21 cellular contexts compared by ENCODE assay signal in the genomic region with DNA sequence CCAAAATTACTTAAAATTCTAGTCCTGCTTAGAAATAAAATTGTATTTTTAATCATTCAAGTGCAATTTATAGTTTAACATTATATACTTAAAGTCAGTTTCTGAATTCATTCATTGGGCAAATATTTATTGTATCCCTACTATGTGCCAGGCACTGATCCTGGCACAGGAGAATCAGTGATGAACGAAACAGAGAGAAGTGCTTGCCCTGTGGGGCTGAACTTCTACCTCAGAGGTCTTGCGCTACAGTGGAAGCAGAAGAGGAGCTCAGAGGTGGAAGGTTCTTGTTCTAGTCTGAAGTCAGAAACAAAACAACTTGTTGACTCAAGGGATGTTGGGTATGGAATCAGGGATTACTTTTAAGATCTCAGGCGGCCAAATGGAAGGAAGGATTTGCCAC. TPM values are rescaled to one million over a fixed set of nuclear protein-coding genes. Genes with fewer than 3 reads are reported as not detected.
A peak's percentile ranks its signal among the peaks of the same experiment; 100 is the strongest.
DNase-seq lines count a peak whose midpoint lies in the region; ATAC-seq, FAIRE-seq and TF ChIP-seq lines count a peak whose summit lies in the region.
"Had no signal": no experiment of that assay in that cellular context is flagged by ENCODE, and none has a peak within 500 bp of the region (broad histone marks: within the 10 kb centered on the region; RNA-seq: fewer than 3 reads in every experiment).

No MANE protein-coding gene starts in this region.

- POLR2A ChIA-PET in K562 (lab: Yijun Ruan, JAX), result interaction anchor here (0.8 to 1.3 kb wide), 4 partner anchors 8 to 30 kb away, joined by 3 to 5 read pairs (median 4); no protein-coding TSS in a partner anchor

- H3K4me2 ChIP-seq in K562 (ENCODE audit: insufficient read depth, low read length) (no peak overlapping the region), neural progenitor cell (no peak overlapping the region), hepatocyte (no peak overlapping the region)

- peaks cover 13% of the 10 kb centered on the region for H3K36me3 Mint-ChIP-seq in neural progenitor cell

- DNase-seq in left ventricle myocardium inferior (no peak), right atrium auricular region (ENCODE audit: low spot score) (no peak), K562 (ENCODE audit: extremely low read depth in 1 of 4, low spot score in 3 of 4) (no peak), neural progenitor cell (ENCODE audit: low spot score) (no peak), hepatocyte (ENCODE audit: low spot score) (no peak), cerebellar nuclear complex (lab: John Stamatoyannopoulos, UW) (no peak)
- DNase-seq: DMS53, EL, GF-D8, GOT3, MG63, NCI-H1694 treated with DMSO at 0.1 percent for 48 hours, NCI-H446, NCI-H526, Peyer's patch had no signal

- H3K36me3 ChIP-seq in left ventricle myocardium inferior (no peaks in the 10 kb centered on the region), right atrium auricular region (no peaks in the 10 kb centered on the region), K562 (ENCODE audit: control insufficient read depth, insufficient read depth, low read length) (peaks cover 65% of the 10 kb centered on the region), neural progenitor cell (no peaks in the 10 kb centered on the region), hepatocyte (replicated peaks; ENCODE audit: insufficient read depth, low read depth) (no peaks in the 10 kb centered on the region)
- H3K36me3 ChIP-seq: Peyer's patch had no signal

- H3K27me3 ChIP-seq in left ventricle myocardium inferior (ENCODE audit: low read depth) (no peaks in the 10 kb centered on the region), right atrium auricular region (no peaks in the 10 kb centered on the region), K562 (ENCODE audit: control insufficient read depth in 2 of 2, insufficient read depth in 2 of 2, low read length in 2 of 2) (no peaks in the 10 kb centered on the region), neural progenitor cell (no peaks in the 10 kb centered on the region), hepatocyte (no peaks in the 10 kb centered on the region)
- H3K27me3 ChIP-seq: MG63, Peyer's patch had no signal

- no peaks in the 10 kb centered on the region for H3K9me2 ChIP-seq in hepatocyte (replicated peaks; ENCODE audit: insufficient read depth)

- ATAC-seq in K562 (no peak), GM19452 (IDR thresholded peaks at IDR 0.05; ENCODE audit: unreplicated experiment) (no peak)
- ATAC-seq: HCT116 had no signal

- no peak overlapping the region for H3K4me3 Mint-ChIP-seq in neural progenitor cell

- H3K4me3 ChIP-seq in left ventricle myocardium inferior, result no peak overlapping the region
- H3K4me3 ChIP-seq in right atrium auricular region, result no peak overlapping the region
- no peak overlapping the region for H3K4me3 ChIP-seq in K562
- no peak overlapping the region for H3K4me3 ChIP-seq in neural progenitor cell
- no peak overlapping the region for H3K4me3 ChIP-seq in hepatocyte
- H3K4me3 ChIP-seq: MG63, Peyer's patch had no signal

- in situ Hi-C loops in K562 (cut with MboI), result no loop called here

- WGBS in K562 (ENCODE audit: insufficient coverage, low coverage, missing lambda C conversion rate), result 95% methylated on average over 3 of the region's 3 CpGs
- 55% methylated on average over 3 of the region's 3 CpGs for WGBS in hepatocyte (ENCODE audit: low lambda C conversion rate, missing lambda C conversion rate)

- H4K20me1 ChIP-seq in K562 (replicated peaks; ENCODE audit: control insufficient read depth, insufficient read depth, low read length) (no peaks in the 10 kb centered on the region), neural progenitor cell (ENCODE audit: low read depth) (peaks cover 7% of the 10 kb centered on the region), hepatocyte (ENCODE audit: insufficient read depth, poor library complexity, severe bottlenecking) (no peaks in the 10 kb centered on the region)

- H3K9ac ChIP-seq in K562 (ENCODE audit: insufficient read depth in 1 of 2, low read depth in 2 of 2, low read length in 2 of 2) (no peak overlapping the region), neural progenitor cell (no peak overlapping the region)

- peak overlapping the region; percentile 39 for H3K27ac Mint-ChIP-seq in neural progenitor cell

- no peak for FAIRE-seq in K562 (lab: Jason Lieb, UNC)
- FAIRE-seq: A204.1 had no signal

- peaks cover 47% of the 10 kb centered on the region for H3K4me1 Mint-ChIP-seq in neural progenitor cell

- H3K9me1 ChIP-seq in K562 (ENCODE audit: control insufficient read depth, insufficient read depth, low read length), result no peaks in the 10 kb centered on the region

- H2AFZ ChIP-seq in K562 (ENCODE audit: low read depth, low read length) (no peak overlapping the region), neural progenitor cell (replicated peaks) (no peak overlapping the region), hepatocyte (no peak overlapping the region)

- peak overlapping the region; percentile 7 for H3K27ac ChIP-seq in left ventricle myocardium inferior (replicated peaks)
- peak overlapping the region in 1 of 2 donors; percentile 38 for H3K27ac ChIP-seq in right atrium auricular region
- no peak overlapping the region for H3K27ac ChIP-seq in K562 (ENCODE audit: extremely low read depth, low read depth, low read length)
- H3K27ac ChIP-seq in neural progenitor cell, result no peak overlapping the region
- H3K27ac ChIP-seq in hepatocyte, result no peak overlapping the region
- H3K27ac ChIP-seq: C4-2B, Peyer's patch had no signal

- CTCF ChIA-PET in K562 (lab: Yijun Ruan, JAX; ENCODE audit: low intra/inter-chr PET ratio), result no interaction called here

- TF ChIP-seq EP300 in K562 (IDR thresholded peaks at IDR 0.05; ENCODE audit: low read length), result no peak

- no peak for TF ChIP-seq RAD21 in K562 (CRISPR knock-in tag; conservative IDR thresholded peaks at IDR 0.05 in 1 of 2, IDR thresholded peaks at IDR 0.05 in 1 of 2)

- TF ChIP-seq CTCF in left ventricle myocardium inferior (IDR thresholded peaks at IDR 0.05; ENCODE audit: borderline replicate concordance), result no peak
- TF ChIP-seq CTCF in right atrium auricular region (IDR thresholded peaks at IDR 0.05), result no peak
- TF ChIP-seq CTCF in K562 (IDR thresholded peaks at IDR 0.05 in 2 of 3, conservative IDR thresholded peaks at IDR 0.05 in 1 of 3; ENCODE audit: insufficient read depth in 2 of 3, low read depth in 1 of 3, low read length in 3 of 3), result no peak
- no peak for TF ChIP-seq CTCF in neural progenitor cell (IDR thresholded peaks at IDR 0.05)
- no peak for TF ChIP-seq CTCF in hepatocyte (IDR thresholded peaks at IDR 0.05; ENCODE audit: poor library complexity)

- peaks cover 3% of the 10 kb centered on the region for H3K27me3 Mint-ChIP-seq in neural progenitor cell (ENCODE audit: insufficient read depth, low read depth)

- H3K9me3 ChIP-seq in left ventricle myocardium inferior (replicated peaks), result no peaks in the 10 kb centered on the region
- no peaks in the 10 kb centered on the region for H3K9me3 ChIP-seq in right atrium auricular region
- H3K9me3 ChIP-seq in K562 (replicated peaks; ENCODE audit: control insufficient read depth, insufficient read depth, low read depth, low read length), result no peaks in the 10 kb centered on the region
- H3K9me3 ChIP-seq in neural progenitor cell (ENCODE audit: low read depth), result no peaks in the 10 kb centered on the region
- H3K9me3 ChIP-seq in hepatocyte (ENCODE audit: low read depth), result no peaks in the 10 kb centered on the region
- H3K9me3 ChIP-seq: MG63, Peyer's patch had no signal

- H3F3A ChIP-seq in neural progenitor cell (ENCODE audit: low read depth), result peaks cover 14% of the 10 kb centered on the region

- H3K79me2 ChIP-seq in K562 (ENCODE audit: control insufficient read depth, insufficient read depth, low read length) (no peaks in the 10 kb centered on the region; the same call in 2 of the 3 replicates), neural progenitor cell (ENCODE audit: low read depth) (no peaks in the 10 kb centered on the region), hepatocyte (peaks cover 3% of the 10 kb centered on the region)

- no TSS peak for BruUV-seq in K562 (replicated peaks; lab: Mats Ljungman, UMichigan)

- no peak for TF ChIP-seq POLR2A in K562 (conservative IDR thresholded peaks at IDR 0.05)

- H3K4me1 ChIP-seq in left ventricle myocardium inferior, result peaks cover 40% of the 10 kb centered on the region
- H3K4me1 ChIP-seq in right atrium auricular region, result peaks cover 0 to 6% of the 10 kb centered on the region in 2 donors
- peaks cover 3 to 7% of the 10 kb centered on the region in 2 experiments; a peak in 2 of 5 replicates for H3K4me1 ChIP-seq in K562 (replicated peaks in 1 of 2; ENCODE audit: control insufficient read depth in 2 of 2, insufficient read depth in 2 of 2, low read length in 2 of 2)
- H3K4me1 ChIP-seq in neural progenitor cell, result peaks cover 36% of the 10 kb centered on the region
- peaks cover 27% of the 10 kb centered on the region for H3K4me1 ChIP-seq in hepatocyte (ENCODE audit: insufficient read depth)

- no peaks in the 10 kb centered on the region for H3K9me3 Mint-ChIP-seq in neural progenitor cell

- intact Hi-C loops in left ventricle myocardium inferior (cut with micrococcal nuclease), result no loop called here
- intact Hi-C loops in K562 (cut with micrococcal nuclease), result no loop called here

RNA-seq across cellular contexts. Expression of a gene that starts 6.0 kb away (rescaled TPM):
- total RNA-seq in left ventricle myocardium inferior, result not detected
- not detected for total RNA-seq in right atrium auricular region
- total RNA-seq in K562 (2011; cell fraction: chromatin; rRNA removed; ENCODE audit: low replicate concordance), result not detected in 2 replicates
- not detected in 2 replicates for total RNA-seq in K562 (2011; cell fraction: nucleolus; rRNA removed)
- total RNA-seq in K562 (2011; cell fraction: nucleoplasm; rRNA removed), result not detected in 2 replicates
- total RNA-seq in K562 (2014; rRNA removed), result not detected in 2 replicates
- not detected in 2 replicates for total RNA-seq in K562 (2014; rRNA removed; fragmentation: Illumina TruSeq; extraction: Trizol)
- total RNA-seq in K562 (2015; rRNA removed; fragmentation: Illumina TruSeq; extraction: Trizol), result not detected in 2 replicates
- total RNA-seq in K562 (2021), result not detected in 2 replicates
- not detected in 2 replicates for polyA plus RNA-seq in K562 (2011; rRNA removed)
- not detected in 2 replicates for polyA plus RNA-seq in K562 (2011; cell fraction: cytosol; rRNA removed)
- polyA plus RNA-seq in K562 (2011; cell fraction: nucleus; rRNA removed), result not detected in 2 replicates
- polyA plus RNA-seq in K562 (2012), result 0.18 and 0.26 TPM in 2 replicates
- polyA plus RNA-seq in K562 (2014; fragmentation: Illumina TruSeq; extraction: Trizol), result not detected in 2 replicates
- polyA plus RNA-seq in K562 (2014; fragmentation: Nextera tagmentation; extraction: Ambion mirVana), result not detected
- not detected in 2 replicates for polyA plus RNA-seq in K562 (2014; rRNA removed)
- not detected in 2 replicates for polyA minus RNA-seq in K562 (2011; rRNA and poly(A)+ RNA removed)
- polyA minus RNA-seq in K562 (2011; cell fraction: cytosol; rRNA and poly(A)+ RNA removed), result not detected in 2 replicates
- not detected in 2 replicates for polyA minus RNA-seq in K562 (2011; cell fraction: nucleus; rRNA and poly(A)+ RNA removed)
- not detected in 2 replicates for total RNA-seq in neural progenitor cell (ENCODE audit: low replicate concordance)
- not detected in 2 replicates for total RNA-seq in hepatocyte
- polyA plus RNA-seq in hepatocyte, result 0.38 and 0.56 TPM in 2 replicates
- total RNA-seq: LHCN-M2, OCI-LY7 had no signal

RNA-seq across cellular contexts. Expression of a gene that starts 44.5 kb away (rescaled TPM):
- 18.8 TPM for total RNA-seq in left ventricle myocardium inferior
- 10 to 100 TPM; 10.7 to 11.1 TPM for total RNA-seq in right atrium auricular region
- 78.0 and 128 TPM in 2 replicates for total RNA-seq in K562 (2011; cell fraction: chromatin; rRNA removed; ENCODE audit: low replicate concordance)
- total RNA-seq in K562 (2011; cell fraction: nucleolus; rRNA removed), result 43.4 and 57.8 TPM in 2 replicates
- 59.3 and 74.2 TPM in 2 replicates for total RNA-seq in K562 (2011; cell fraction: nucleoplasm; rRNA removed)
- 34.5 and 34.6 TPM in 2 replicates for total RNA-seq in K562 (2014; rRNA removed)
- total RNA-seq in K562 (2014; rRNA removed; fragmentation: Illumina TruSeq; extraction: Trizol), result 48.8 and 52.4 TPM in 2 replicates
- 36.8 and 42.8 TPM in 2 replicates for total RNA-seq in K562 (2015; rRNA removed; fragmentation: Illumina TruSeq; extraction: Trizol)
- 35.6 and 50.7 TPM in 2 replicates for total RNA-seq in K562 (2021)
- polyA plus RNA-seq in K562 (2011; rRNA removed), result 32.8 and 40.4 TPM in 2 replicates
- polyA plus RNA-seq in K562 (2011; cell fraction: cytosol; rRNA removed), result 18.9 and 23.9 TPM in 2 replicates
- 50.5 and 51.9 TPM in 2 replicates for polyA plus RNA-seq in K562 (2011; cell fraction: nucleus; rRNA removed)
- 19.3 and 23.7 TPM in 2 replicates for polyA plus RNA-seq in K562 (2012)
- 34.6 and 39.7 TPM in 2 replicates for polyA plus RNA-seq in K562 (2014; fragmentation: Illumina TruSeq; extraction: Trizol)
- 100 to 1,000 TPM; 129 to 145 TPM for polyA plus RNA-seq in K562 (2014; fragmentation: Nextera tagmentation; extraction: Ambion mirVana)
- 36.6 and 37.6 TPM in 2 replicates for polyA plus RNA-seq in K562 (2014; rRNA removed)
- 55.1 and 57.5 TPM in 2 replicates for polyA minus RNA-seq in K562 (2011; rRNA and poly(A)+ RNA removed)
- polyA minus RNA-seq in K562 (2011; cell fraction: cytosol; rRNA and poly(A)+ RNA removed), result 17.5 and 20.9 TPM in 2 replicates
- 80.4 and 104 TPM in 2 replicates for polyA minus RNA-seq in K562 (2011; cell fraction: nucleus; rRNA and poly(A)+ RNA removed)
- total RNA-seq in neural progenitor cell (ENCODE audit: low replicate concordance), result 24.1 and 24.6 TPM in 2 replicates
- 11.2 and 16.4 TPM in 2 replicates for total RNA-seq in hepatocyte
- polyA plus RNA-seq in hepatocyte, result 10.3 and 14.9 TPM in 2 replicates
